9 cellular contexts compared by ENCODE assay signal in genomic region chr9:84139296-84140100, GRCh38.
DNase-seq lines count a peak whose midpoint lies in the region; ATAC-seq, FAIRE-seq and TF ChIP-seq lines count a peak whose summit lies in the region.
"Had no signal": no experiment of that assay in that cellular context is flagged by ENCODE, and none has a peak within 500 bp of the region (broad histone marks: within the 10 kb centered on the region; RNA-seq: fewer than 3 reads in every experiment).

No MANE protein-coding gene starts in this region.

- no peak for FAIRE-seq in GM12878 (lab: Jason Lieb, UNC)
- FAIRE-seq: endometrium had no signal

- TF ChIP-seq POLR2A in GM12878 (IDR thresholded peaks at IDR 0.05; ENCODE audit: low read depth, low read length), result no peak

- H3K9ac ChIP-seq in GM12878 (ENCODE audit: control insufficient read depth, insufficient read depth, low read length), result no peak overlapping the region

- no peaks in the 10 kb centered on the region for H3K9me3 ChIP-seq in GM12878 (replicated peaks; ENCODE audit: control insufficient read depth, insufficient read depth, low read length)

- no peaks in the 10 kb centered on the region for H3K36me3 ChIP-seq in GM12878 (ENCODE audit: control insufficient read depth in 2 of 2, insufficient read depth in 2 of 2, low read length in 1 of 2)

- H3K27ac ChIP-seq in GM12878 (ENCODE audit: control insufficient read depth, insufficient read depth), result no peak overlapping the region

- POLR2A ChIA-PET in GM12878 (lab: Charles Lee), result no interaction called here

- no peak; a peak in 1 of 4 replicates for TF ChIP-seq EP300 in GM12878 (IDR thresholded peaks at IDR 0.05; ENCODE audit: borderline replicate concordance in 1 of 2, control insufficient read depth in 1 of 2, low read depth in 2 of 2, low read length in 2 of 2)

- DNase-seq in G401 (ENCODE audit: low spot score), result peak; percentile 81
- peak; percentile 10 to 56 for DNase-seq in NCI-H187 (lab: John Stamatoyannopoulos, UW)
- DNase-seq in GM12878 (ENCODE audit: low read depth, low spot score), result peak; percentile 30
- DNase-seq in myocyte (ENCODE audit: low read depth), result peak; percentile 46
- DNase-seq in activated CD4-positive, alpha-beta T cell treated with anti-CD3 and anti-CD28 coated beads for 48 hours, result no peak

- H2AFZ ChIP-seq in GM12878 (ENCODE audit: control insufficient read depth, low read depth, low read length), result no peak overlapping the region

- no peaks in the 10 kb centered on the region for H3K79me2 ChIP-seq in GM12878 (ENCODE audit: control insufficient read depth, insufficient read depth, low read length)

- H3K4me2 ChIP-seq in GM12878 (ENCODE audit: control insufficient read depth, insufficient read depth), result peak overlapping the region; percentile 28; the same call in 1 of the 2 replicates

- BruUV-seq in GM12878 (replicated peaks; lab: Mats Ljungman, UMichigan), result no TSS peak

- H3K4me1 ChIP-seq in GM12878 (ENCODE audit: control insufficient read depth, insufficient read depth, low read length), result peaks cover 5% of the 10 kb centered on the region; the same call in 1 of the 2 replicates

- SMC1A ChIA-PET in GM12878 (lab: Charles Lee; ENCODE audit: uncharacterized antibody, unreplicated experiment), result interaction anchor here (0.9 kb wide), 1 partner anchor 44 kb away, joined by 3 read pairs; no protein-coding TSS in a partner anchor

- H3K4me3 ChIP-seq in GM12878, result no peak overlapping the region

- intact Hi-C loops in GM12878 (cut with micrococcal nuclease; ENCODE audit: unreplicated experiment), result no loop called here

- in situ Hi-C loops in G401 (cut with HindIII; ENCODE audit: low sequenced_read_pairs) (no loop called here), GM12878 (cut with MboI) (no loop called here)

- no peak for TF ChIP-seq CTCF in GM12878 (IDR thresholded peaks at IDR 0.05 in 2 of 3, conservative IDR thresholded peaks at IDR 0.05 in 1 of 3; ENCODE audit: control insufficient read depth in 2 of 3, extremely low read depth in 1 of 3, insufficient read depth in 1 of 3, low read depth in 3 of 3, low read length in 3 of 3)

- ATAC-seq in GM12878, result peak; percentile 76
- no peak for ATAC-seq in GM21723 (IDR thresholded peaks at IDR 0.05; ENCODE audit: unreplicated experiment)
- ATAC-seq in GM21576 (IDR thresholded peaks at IDR 0.05; ENCODE audit: unreplicated experiment), result no peak
- no peak for ATAC-seq in GM21529 (IDR thresholded peaks at IDR 0.05; ENCODE audit: unreplicated experiment)

- CTCF ChIA-PET in GM12878 (lab: Yijun Ruan, JAX), result interaction anchor here (0.6 to 2.2 kb wide), 3 partner anchors 34 to 246 kb away, joined by 3 to 11 read pairs (median 3); no protein-coding TSS in a partner anchor

- no peaks in the 10 kb centered on the region; a peak in 2 of 4 replicates for H3K27me3 ChIP-seq in GM12878 (replicated peaks in 1 of 2; ENCODE audit: control insufficient read depth in 2 of 2, insufficient read depth in 2 of 2, low read length in 1 of 2)

- WGBS in GM12878 (ENCODE audit: insufficient coverage, insufficient replicate concordance, low lambda C conversion rate, missing lambda C conversion rate), result 44% methylated on average over 11 of the region's 11 CpGs

- H4K20me1 ChIP-seq in GM12878 (ENCODE audit: control insufficient read depth, insufficient read depth), result no peaks in the 10 kb centered on the region

- no peak for TF ChIP-seq RAD21 in GM12878 (IDR thresholded peaks at IDR 0.05; ENCODE audit: insufficient read depth, low read depth, low read length)

- RAD21 ChIA-PET in GM12878 (lab: Charles Lee; ENCODE audit: unreplicated experiment), result no interaction called here

TF ChIP-seq in GM12878, 131 proteins besides CTCF, POLR2A, EP300 and RAD21:
- 0 out of 2 replicates have a peak, but pooled peaks have one; percentile 29 for TF ChIP-seq DPF2 (IDR thresholded peaks at IDR 0.05)
- 0 out of 2 replicates have a peak, but pooled peaks have one; percentile 10 for TF ChIP-seq MTA2 (IDR thresholded peaks at IDR 0.05; ENCODE audit: low read depth)
- TF ChIP-seq ATF3 (IDR thresholded peaks at IDR 0.05; ENCODE audit: borderline replicate concordance, extremely low read depth, low read depth, low read length), result no peak
- no peak for TF ChIP-seq IRF5 (IDR thresholded peaks at IDR 0.05; ENCODE audit: borderline replicate concordance)
- TF ChIP-seq JUNB (IDR thresholded peaks at IDR 0.05), result peak; percentile 66; the same call in 1 of the 2 replicates
- TF ChIP-seq ETV6 (conservative IDR thresholded peaks at IDR 0.05 in 1 of 2, IDR thresholded peaks at IDR 0.05 in 1 of 2; ENCODE audit: borderline replicate concordance in 1 of 2, low read depth in 1 of 2), result peak in 1 of 2 experiments; percentile 29; a peak in 1 of 4 replicates
- peak; percentile 78 for TF ChIP-seq IRF4 (IDR thresholded peaks at IDR 0.05; ENCODE audit: low read depth, low read length)
- TF ChIP-seq EED (IDR thresholded peaks at IDR 0.05; ENCODE audit: low read depth), result peak; percentile 59
- peak; percentile 53; the same call in 1 of the 2 replicates for TF ChIP-seq SPI1 (IDR thresholded peaks at IDR 0.05; ENCODE audit: borderline replicate concordance, insufficient read depth, low read depth, low read length)
- TF ChIP-seq ZNF207 (IDR thresholded peaks at IDR 0.05; ENCODE audit: borderline replicate concordance), result no peak
- TF ChIP-seq IKZF2 (IDR thresholded peaks at IDR 0.05), result peak; percentile 80 to 84
- peak; percentile 60 for TF ChIP-seq IKZF1 (conservative IDR thresholded peaks at IDR 0.05)
- TF ChIP-seq EGR1 (IDR thresholded peaks at IDR 0.05; ENCODE audit: borderline replicate concordance in 1 of 2, low read depth in 2 of 2, low read length in 2 of 2), result no peak
